8 cellular contexts compared by ENCODE assay signal in genomic region chr12:96399081-96399918, GRCh38. TPM values are rescaled to one million over a fixed set of nuclear protein-coding genes. Genes with fewer than 3 reads are reported as not detected.
A peak's percentile ranks its signal among the peaks of the same experiment; 100 is the strongest.
DNase-seq lines count a peak whose midpoint lies in the region; ATAC-seq and TF ChIP-seq lines count a peak whose summit lies in the region.

No MANE protein-coding gene starts in this region.

- H3K4me1 Mint-ChIP-seq in CD4-positive, alpha-beta memory T cell: peaks cover 31 to 60% (median 45%) of the 10 kb centered on the region in 4 donors

- TF ChIP-seq CTCF in RWPE1 (conservative IDR thresholded peaks at IDR 0.05; ENCODE audit: low read depth): no peak
- TF ChIP-seq CTCF in gastroesophageal sphincter (IDR thresholded peaks at IDR 0.05): peak in 3 of 4 experiments; percentile 52 to 55 (median 55)

- H3K27ac ChIP-seq in CD4-positive, alpha-beta memory T cell (ENCODE audit: low read depth, low read length): peak overlapping the region; percentile 96
- H3K27ac ChIP-seq in RWPE1 (peak overlapping the region; percentile 100), gastroesophageal sphincter (peak overlapping the region; percentile 98 to 100 (median 98)), thymus (ENCODE audit: low read depth) (peak overlapping the region; percentile 99)

- no peaks in the 10 kb centered on the region for H3K9me3 ChIP-seq in CD4-positive, alpha-beta memory T cell (ENCODE audit: control insufficient read depth in 1 of 2, low read length in 2 of 2)
- no peaks in the 10 kb centered on the region for H3K9me3 ChIP-seq in gastroesophageal sphincter
- H3K9me3 ChIP-seq in thymus (ENCODE audit: control insufficient read depth): no peaks in the 10 kb centered on the region

- CTCF ChIA-PET in CD4-positive, alpha-beta memory T cell (lab: Charles Lee; ENCODE audit: partially characterized antibody): interaction anchor here (0.7 to 6.2 kb wide), 41 partner anchors 11 to 368 kb away, joined by 3 to 74 read pairs (median 4); partner anchors contain the start of gene CFAP54
- CTCF ChIA-PET in RWPE1 (lab: Yijun Ruan, JAX): interaction anchor here (0.7 to 1.1 kb wide), 5 partner anchors 28 to 183 kb away, joined by 3 to 10 read pairs (median 4); no protein-coding TSS in a partner anchor

- peaks cover 0 to 1% (median 0%) of the 10 kb centered on the region in 8 donors for H3K9me3 Mint-ChIP-seq in CD4-positive, alpha-beta memory T cell

- no peaks in the 10 kb centered on the region for H3K36me3 ChIP-seq in CD4-positive, alpha-beta memory T cell (ENCODE audit: insufficient read depth, low read length)
- no peaks in the 10 kb centered on the region for H3K36me3 ChIP-seq in gastroesophageal sphincter
- no peaks in the 10 kb centered on the region for H3K36me3 ChIP-seq in thymus (ENCODE audit: control insufficient read depth, insufficient read depth)

- H3K4me1 ChIP-seq in CD4-positive, alpha-beta memory T cell (ENCODE audit: insufficient read depth, low read length): peaks cover 49% of the 10 kb centered on the region
- H3K4me1 ChIP-seq in gastroesophageal sphincter (peaks cover 0 to 45% (median 3%) of the 10 kb centered on the region in 3 donors), thymus (ENCODE audit: control insufficient read depth, insufficient read depth, low read length) (peaks cover 9% of the 10 kb centered on the region)

- ATAC-seq in HG03460 (IDR thresholded peaks at IDR 0.05; ENCODE audit: unreplicated experiment): peak; percentile 41
- ATAC-seq in gastroesophageal sphincter: peak; percentile 61

- intact Hi-C loops in CD4-positive, alpha-beta memory T cell (cut with micrococcal nuclease): loop anchor here (5.0 kb wide), 2 partner anchors 37 to 102 kb away; no protein-coding TSS in a partner anchor

- POLR2A ChIA-PET in CD4-positive, alpha-beta memory T cell (lab: Charles Lee; ENCODE audit: partially characterized antibody): interaction anchor here (0.6 to 6.2 kb wide), 50 partner anchors 8 to 1396 kb away, joined by 3 to 81 read pairs (median 8); partner anchors contain the start of genes AMDHD1, CCDC38, CFAP54 and LTA4H
- POLR2A ChIA-PET in RWPE1 (lab: Yijun Ruan, JAX; ENCODE audit: low non-redundant PET): interaction anchor here (1.5 kb wide), 1 partner anchor 84 kb away, joined by 5 read pairs; no protein-coding TSS in a partner anchor

- H3K27me3 ChIP-seq in CD4-positive, alpha-beta memory T cell (ENCODE audit: insufficient read depth, low read length): no peaks in the 10 kb centered on the region
- no peaks in the 10 kb centered on the region for H3K27me3 ChIP-seq in gastroesophageal sphincter
- no peaks in the 10 kb centered on the region for H3K27me3 ChIP-seq in thymus (ENCODE audit: control insufficient read depth, insufficient read depth)

- peak overlapping the region; percentile 94 to 98 (median 96) for H3K27ac Mint-ChIP-seq in CD4-positive, alpha-beta memory T cell

- 1 to 2% methylated on average over 7 to 10 of the region's 71 CpGs for WGBS in gastroesophageal sphincter (ENCODE audit: low coverage in 1 of 2), 2 donors
- WGBS in thymus: under 1% methylated on average over 71 of the region's 71 CpGs

- no peak for TF ChIP-seq EP300 in gastroesophageal sphincter (IDR thresholded peaks at IDR 0.05)

- peak overlapping the region; percentile 92 to 98 (median 97) for H3K4me3 Mint-ChIP-seq in CD4-positive, alpha-beta memory T cell

- peak; percentile 74 to 88 (median 79) for DNase-seq in CD4-positive, alpha-beta memory T cell
- peak; percentile 30 for DNase-seq in GM19240 (ENCODE audit: insufficient read length, low spot score)
- DNase-seq in RWPE1 (ENCODE audit: low spot score): peak; percentile 55
- peak; percentile 77 for DNase-seq in activated naive CD4-positive, alpha-beta T cell treated with Interleukin-2 at 50 U/mL for 16 hours
- DNase-seq in occipital lobe (lab: John Stamatoyannopoulos, UW): peak; percentile 77

- H3K27me3 Mint-ChIP-seq in CD4-positive, alpha-beta memory T cell: no peaks in the 10 kb centered on the region

- peaks cover 0 to 21% of the 10 kb centered on the region in 2 donors for H3K36me3 Mint-ChIP-seq in CD4-positive, alpha-beta memory T cell

- TF ChIP-seq POLR2A in gastroesophageal sphincter (IDR thresholded peaks at IDR 0.05): peak; percentile 65 to 70

- H3K4me3 ChIP-seq in CD4-positive, alpha-beta memory T cell (ENCODE audit: low read length in 2 of 2): peak overlapping the region; percentile 86 to 87
- peak overlapping the region; percentile 85 to 90 for H3K4me3 ChIP-seq in gastroesophageal sphincter
- peak overlapping the region; percentile 93 for H3K4me3 ChIP-seq in thymus (ENCODE audit: low read length)

RNA-seq across cellular contexts. Expression of gene CDK17, which starts 0.9 kb away (rescaled TPM):
- 10 to 100 TPM; 66.9 to 67.4 TPM for total RNA-seq in CD4-positive, alpha-beta memory T cell
- polyA plus RNA-seq in CD4-positive, alpha-beta memory T cell: 10 to 100 TPM; 30.5 to 31.5 TPM
- total RNA-seq in gastroesophageal sphincter (10 to 100 TPM; 54.4 to 77.9 (median 62.9) TPM), occipital lobe (107 TPM)
- 32.9 TPM for polyA plus RNA-seq in thymus

Comparison
In these comparisons a context has a peak if more than half of its experiments do, and no peak if none do; other contexts are left out.
1. Peak in every context shown above with its lines: DNase-seq, ATAC-seq, H3K4me3 ChIP-seq and H3K27ac ChIP-seq.